22 cellular contexts compared by ENCODE assay signal in the genomic region with DNA sequence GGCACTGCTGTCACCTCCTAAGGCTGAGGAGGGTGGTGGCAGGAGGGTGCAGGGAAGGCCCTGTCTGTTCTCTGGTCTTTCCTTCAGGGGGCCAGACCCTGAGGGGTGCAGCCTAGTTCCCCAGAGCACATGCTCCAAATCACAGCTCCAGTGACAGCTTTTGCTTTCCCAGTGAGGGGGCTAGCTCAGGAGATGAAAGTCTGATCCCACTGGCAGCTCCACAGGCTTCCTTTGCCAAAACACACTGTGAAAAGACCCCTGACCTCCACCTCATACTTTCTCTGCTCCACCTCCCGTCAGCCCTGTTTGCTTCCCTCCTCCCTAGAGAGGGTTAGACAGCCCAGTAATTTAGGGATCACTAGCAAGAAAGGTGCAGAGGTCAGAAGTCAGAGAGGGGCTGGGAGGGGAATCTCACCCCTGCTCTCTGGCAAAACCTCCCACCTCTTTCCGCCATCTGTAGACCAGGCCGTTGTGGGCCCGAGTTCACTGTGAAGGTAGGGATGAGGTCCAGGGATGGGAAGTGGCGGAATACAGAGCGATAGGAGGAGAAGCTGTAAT.
DNase-seq lines count a peak whose midpoint lies in the region; ATAC-seq and TF ChIP-seq lines count a peak whose summit lies in the region.
"Had no signal": no experiment of that assay in that cellular context is flagged by ENCODE, and none has a peak within 500 bp of the region (broad histone marks: within the 10 kb centered on the region; RNA-seq: fewer than 3 reads in every experiment).

No MANE protein-coding gene starts in this region.

- no peak overlapping the region for H3K4me3 Mint-ChIP-seq in MCF 10A (ENCODE audit: unreplicated experiment)
- H3K4me3 Mint-ChIP-seq: activated B cell treated with CpG ODN at 0.5 μM for 24 hours; CD8-positive, alpha-beta T cell had no signal

- WGBS in gastroesophageal sphincter (ENCODE audit: low coverage in 1 of 2), 2 donors, result 74 to 80% methylated on average over 4 to 5 of the region's 6 CpGs
- 85 to 88% methylated on average over 6 of the region's 6 CpGs for WGBS in upper lobe of left lung, 2 donors

- H3K4me1 ChIP-seq in breast epithelium (peaks cover 0 to 5% of the 10 kb centered on the region in 2 donors), gastroesophageal sphincter (peaks cover 8 to 100% (median 61%) of the 10 kb centered on the region in 3 donors), osteoblast (ENCODE audit: insufficient read depth, low read length) (peaks cover 35% of the 10 kb centered on the region), upper lobe of left lung (peaks cover 76 to 85% (median 81%) of the 10 kb centered on the region in 4 donors)

- H3K27ac Mint-ChIP-seq in MCF 10A (ENCODE audit: low read depth, unreplicated experiment), result peak overlapping the region; percentile 78
- H3K27ac Mint-ChIP-seq: activated B cell treated with CpG ODN at 0.5 μM for 24 hours; CD8-positive, alpha-beta T cell had no signal

- DNase-seq in MCF 10A (ENCODE audit: unreplicated experiment) (no peak), breast epithelium (ENCODE audit: low spot score in 2 of 2) (no peak), osteoblast (ENCODE audit: insufficient read length, low spot score, missing footprints) (peak; percentile 32), upper lobe of left lung (no peak), NCI-H446 treated with DMSO at 0.1 percent for 48 hours (lab: John Stamatoyannopoulos, UW) (no peak), KG1 (lab: John Stamatoyannopoulos, UW) (no peak)
- DNase-seq: activated B cell treated with CpG ODN at 0.5 μM for 24 hours; activated CD4-positive, alpha-beta T cell treated with anti-CD3 and anti-CD28 coated beads, Interleukin-2, amount 50 U/mL, for 1 hour; activated naive CD4-positive, alpha-beta T cell; activated T-cell treated with anti-CD3 and anti-CD28 coated beads, Interleukin-2, amount 50 U/mL, for 48 hours; adrenal gland; body of pancreas; CD8-positive, alpha-beta T cell; GM23248; NCI-H1048; NCI-H187 treated with DMSO at 0.1 percent for 48 hours; NCI-H526; psoas muscle had no signal

- no peak overlapping the region for H2AFZ ChIP-seq in osteoblast (ENCODE audit: low read length)
- H2AFZ ChIP-seq: GM23248 had no signal

- TF ChIP-seq POLR2A in breast epithelium (IDR thresholded peaks at IDR 0.05) (no peak), gastroesophageal sphincter (IDR thresholded peaks at IDR 0.05) (no peak), upper lobe of left lung (IDR thresholded peaks at IDR 0.05) (no peak)

- CTCF ChIA-PET in MCF 10A (lab: Yijun Ruan, JAX), result interaction anchor here (0.8 to 47.3 kb wide), 9 partner anchors 15 to 160 kb away, joined by 3 to 1037 read pairs (median 7); partner anchors contain the start of gene PLXNA2

- H3K36me3 ChIP-seq in breast epithelium, result no peaks in the 10 kb centered on the region
- H3K36me3 ChIP-seq in gastroesophageal sphincter, result no peaks in the 10 kb centered on the region
- H3K36me3 ChIP-seq in osteoblast (ENCODE audit: insufficient read depth, low read length), result no peaks in the 10 kb centered on the region
- no peaks in the 10 kb centered on the region for H3K36me3 ChIP-seq in upper lobe of left lung
- H3K36me3 ChIP-seq: adrenal gland had no signal

- H4K20me1 ChIP-seq in osteoblast (ENCODE audit: insufficient read depth, low read length), result no peaks in the 10 kb centered on the region

- H3K27me3 Mint-ChIP-seq in MCF 10A (ENCODE audit: insufficient read depth, unreplicated experiment), result no peaks in the 10 kb centered on the region

- peaks cover 75% of the 10 kb centered on the region for H3K4me1 Mint-ChIP-seq in MCF 10A (ENCODE audit: insufficient read depth, unreplicated experiment)
- H3K4me1 Mint-ChIP-seq: activated B cell treated with CpG ODN at 0.5 μM for 24 hours had no signal

- H3K9me3 ChIP-seq in breast epithelium, result no peaks in the 10 kb centered on the region
- H3K9me3 ChIP-seq in gastroesophageal sphincter, result no peaks in the 10 kb centered on the region
- H3K9me3 ChIP-seq in osteoblast (ENCODE audit: low read depth, low read length), result no peaks in the 10 kb centered on the region
- H3K9me3 ChIP-seq in upper lobe of left lung, result no peaks in the 10 kb centered on the region
- H3K9me3 ChIP-seq: adrenal gland, body of pancreas, psoas muscle had no signal

- no peak overlapping the region for H3K4me3 ChIP-seq in breast epithelium
- no peak overlapping the region for H3K4me3 ChIP-seq in gastroesophageal sphincter
- H3K4me3 ChIP-seq in osteoblast (ENCODE audit: insufficient read depth, low read length), result no peak overlapping the region
- no peak overlapping the region for H3K4me3 ChIP-seq in upper lobe of left lung
- H3K4me3 ChIP-seq: adrenal gland, body of pancreas, GM23248, lung, psoas muscle had no signal

- no peaks in the 10 kb centered on the region for H3K9me3 Mint-ChIP-seq in MCF 10A (ENCODE audit: unreplicated experiment)
- H3K9me3 Mint-ChIP-seq: activated B cell treated with CpG ODN at 0.5 μM for 24 hours; CD8-positive, alpha-beta T cell had no signal

- no peak for ATAC-seq in gastroesophageal sphincter
- no peak for ATAC-seq in upper lobe of left lung (ENCODE audit: low FRiP score in 2 of 2)
- no peak for ATAC-seq in GM19397 (IDR thresholded peaks at IDR 0.05; ENCODE audit: unreplicated experiment)
- ATAC-seq: body of pancreas; CD8-positive, alpha-beta T cell; psoas muscle had no signal

- TF ChIP-seq EP300 in gastroesophageal sphincter (IDR thresholded peaks at IDR 0.05) (no peak), upper lobe of left lung (IDR thresholded peaks at IDR 0.05) (no peak)

- no peak for TF ChIP-seq CTCF in MCF 10A (IDR thresholded peaks at IDR 0.05; ENCODE audit: unreplicated experiment)
- no peak for TF ChIP-seq CTCF in breast epithelium (IDR thresholded peaks at IDR 0.05)
- TF ChIP-seq CTCF in gastroesophageal sphincter (IDR thresholded peaks at IDR 0.05), result no peak
- TF ChIP-seq CTCF in osteoblast (IDR thresholded peaks at IDR 0.05; ENCODE audit: extremely low read depth, low read depth, low read length), result no peak
- TF ChIP-seq CTCF in upper lobe of left lung (IDR thresholded peaks at IDR 0.05), result no peak

- no peaks in the 10 kb centered on the region for H3K79me2 ChIP-seq in osteoblast (ENCODE audit: insufficient read depth, low read length)

- H3K27me3 ChIP-seq in breast epithelium (no peaks in the 10 kb centered on the region), gastroesophageal sphincter (no peaks in the 10 kb centered on the region), osteoblast (ENCODE audit: insufficient read depth, low read length) (no peaks in the 10 kb centered on the region), upper lobe of left lung (no peaks in the 10 kb centered on the region)
- H3K27me3 ChIP-seq: adrenal gland, body of pancreas had no signal

- BruUV-seq in MCF 10A (replicated peaks; lab: Mats Ljungman, UMichigan), result no TSS peak

- intact Hi-C loops in MCF 10A (cut with micrococcal nuclease) (no loop called here), breast epithelium (cut with DNase I; ENCODE audit: low total_unique reads) (no loop called here)

- H3K4me2 ChIP-seq in osteoblast (ENCODE audit: insufficient read depth, low read length), result no peak overlapping the region

- H3K36me3 Mint-ChIP-seq in MCF 10A (ENCODE audit: insufficient read depth, unreplicated experiment), result peaks cover 8% of the 10 kb centered on the region
- H3K36me3 Mint-ChIP-seq: CD8-positive, alpha-beta T cell had no signal

- POLR2A ChIA-PET in MCF 10A (lab: Yijun Ruan, JAX), result interaction anchor here (0.7 to 11.1 kb wide), 7 partner anchors 10 to 62 kb away, joined by 3 to 201 read pairs (median 60); partner anchors contain the start of gene PLXNA2

- H3K27ac ChIP-seq in breast epithelium (no peak overlapping the region), gastroesophageal sphincter (peak overlapping the region in 3 of 4 donors; percentile 38 to 64 (median 47)), osteoblast (ENCODE audit: low read depth, low read length) (no peak overlapping the region), upper lobe of left lung (peak overlapping the region; percentile 50 to 75 (median 64))
- H3K27ac ChIP-seq: 22Rv1, body of pancreas, GM23248, psoas muscle had no signal

Comparison
In these comparisons a context has a peak if more than half of its experiments do, and no peak if none do; other contexts are left out.
1. H3K27ac ChIP-seq: peak in gastroesophageal sphincter (3 of 4) and upper lobe of left lung (4 of 4); none in breast epithelium (0 of 2) and osteoblast (single experiment).